Comparison of ENCODE assay signal across 9 cellular contexts in the genomic region with DNA sequence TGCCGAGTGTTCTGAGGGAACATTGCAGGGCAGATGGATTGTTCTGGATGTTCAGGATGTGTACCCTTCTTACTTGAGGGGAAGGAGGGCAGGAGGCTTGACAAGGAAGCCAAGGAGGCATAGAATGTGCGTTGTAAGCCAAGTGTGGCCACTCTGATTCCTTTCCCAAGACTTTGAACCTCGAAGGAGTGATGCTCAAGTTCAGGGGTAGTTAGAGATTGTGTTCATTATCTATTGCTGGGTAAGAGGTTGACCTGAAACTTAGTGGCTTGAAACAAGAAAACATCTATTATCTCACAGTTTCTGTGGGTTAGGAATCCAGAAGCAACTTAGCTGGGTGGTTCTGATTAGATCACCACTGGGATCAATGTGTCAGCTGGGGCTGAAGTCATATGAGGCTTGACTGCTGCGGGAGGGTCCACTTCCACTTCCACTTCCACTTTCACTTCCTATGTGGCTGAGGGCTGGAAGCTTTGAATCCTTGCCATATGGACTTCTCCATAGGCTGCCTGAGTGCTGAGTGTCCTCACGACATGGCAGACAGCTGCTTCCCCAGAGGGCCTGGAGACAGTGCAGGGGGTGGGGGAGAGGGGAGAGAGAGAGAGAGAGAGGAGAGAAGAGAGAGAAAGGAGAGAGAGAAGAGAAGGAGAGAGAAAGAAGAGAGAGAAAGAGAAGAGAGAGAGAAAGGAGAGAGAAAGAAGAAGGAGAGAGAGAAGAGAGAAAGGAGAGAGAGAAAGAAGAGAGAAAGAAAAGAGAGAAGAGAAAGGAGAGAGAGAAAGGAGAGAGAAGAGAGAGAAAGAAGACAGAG. TPM values are rescaled to one million over a fixed set of nuclear protein-coding genes. Genes with fewer than 3 reads are reported as not detected.
DNase-seq lines count a peak whose midpoint lies in the region; ATAC-seq and TF ChIP-seq lines count a peak whose summit lies in the region.
"Had no signal": no experiment of that assay in that cellular context is flagged by ENCODE, and none has a peak within 500 bp of the region (broad histone marks: within the 10 kb centered on the region; RNA-seq: fewer than 3 reads in every experiment).

No MANE protein-coding gene starts in this region.

- TF ChIP-seq CTCF in glutamatergic neuron (IDR thresholded peaks at IDR 0.05; ENCODE audit: partially characterized antibody, unreplicated experiment): no peak

- peaks cover 6% of the 10 kb centered on the region for H3K4me1 ChIP-seq in BLaER1

- H3K4me1 Mint-ChIP-seq in IgD-negative memory B cell (peaks cover 21 to 48% (median 39%) of the 10 kb centered on the region in 3 donors), glutamatergic neuron (ENCODE audit: low read depth, unreplicated experiment) (peaks cover 6% of the 10 kb centered on the region)

- peak; percentile 69 for ATAC-seq in GM19395 (IDR thresholded peaks at IDR 0.05; ENCODE audit: unreplicated experiment)

- H3K27ac Mint-ChIP-seq in IgD-negative memory B cell: peak overlapping the region; percentile 72 to 85 (median 84)
- peak overlapping the region; percentile 57 for H3K27ac Mint-ChIP-seq in glutamatergic neuron (ENCODE audit: unreplicated experiment)

- no peaks in the 10 kb centered on the region for H3K27me3 ChIP-seq in BLaER1

- peak overlapping the region; percentile 10; the same call in 1 of the 2 replicates for H3K4me2 ChIP-seq in BLaER1

- no peaks in the 10 kb centered on the region for H3K36me3 ChIP-seq in BLaER1

- no peaks in the 10 kb centered on the region for H3K9me3 Mint-ChIP-seq in IgD-negative memory B cell
- peaks cover 10% of the 10 kb centered on the region for H3K9me3 Mint-ChIP-seq in glutamatergic neuron (ENCODE audit: unreplicated experiment)

- H3K36me3 Mint-ChIP-seq in IgD-negative memory B cell: no peaks in the 10 kb centered on the region
- H3K36me3 Mint-ChIP-seq in glutamatergic neuron (ENCODE audit: unreplicated experiment): peaks cover 7% of the 10 kb centered on the region

- DNase-seq in glutamatergic neuron (no peak), NCI-H1417 treated with DMSO at 0.1 percent for 48 hours (lab: John Stamatoyannopoulos, UW) (no peak), RPMI8226 (no peak), retina (no peak), HT-29 (ENCODE audit: low spot score) (no peak)

- H3K9me3 ChIP-seq in BLaER1: no peaks in the 10 kb centered on the region

- no peaks in the 10 kb centered on the region for H3K27me3 Mint-ChIP-seq in IgD-negative memory B cell
- H3K27me3 Mint-ChIP-seq in glutamatergic neuron (ENCODE audit: unreplicated experiment): peaks cover 6% of the 10 kb centered on the region

- H3K4me3 ChIP-seq in BLaER1: no peak overlapping the region

- H3K4me3 Mint-ChIP-seq in IgD-negative memory B cell: peak overlapping the region in 3 of 4 donors; percentile 16 to 89 (median 84)
- peak overlapping the region; percentile 53 for H3K4me3 Mint-ChIP-seq in glutamatergic neuron (ENCODE audit: unreplicated experiment)

- H3K27ac ChIP-seq in BLaER1: no peak overlapping the region

- H3K9ac ChIP-seq in BLaER1: no peak overlapping the region

- no peaks in the 10 kb centered on the region for H4K20me1 ChIP-seq in BLaER1

RNA-seq across cellular contexts. Expression of gene CD40, which starts 6.9 kb away (rescaled TPM):
- 217 TPM for polyA plus RNA-seq in IgD-negative memory B cell
- 1.2 TPM for total RNA-seq in glutamatergic neuron (ENCODE audit: unreplicated experiment)
- not detected in 2 replicates for total RNA-seq in HT-29 (2014; rRNA removed; shearing (Covaris generic))
- total RNA-seq: SK-MEL-5 had no signal

RNA-seq across cellular contexts. Expression of gene NCOA5, which starts 21.5 kb away (rescaled TPM):
- polyA plus RNA-seq in IgD-negative memory B cell: 30.1 TPM
- 42.9 TPM for total RNA-seq in glutamatergic neuron (ENCODE audit: unreplicated experiment)
- total RNA-seq in HT-29 (2014; rRNA removed; shearing (Covaris generic)): 20.3 and 21.0 TPM in 2 replicates
